Comparison of ENCODE assay signal across 1 cellular context in genomic region chr18:2402084-2402483, GRCh38.
TF ChIP-seq lines count a peak whose summit lies in the region.

No MANE protein-coding gene starts in this region.

TF ChIP-seq in IMR-90, 13 proteins besides CTCF, POLR2A, EP300 and RAD21 (continued from another document):
- TF ChIP-seq BHLHE40 (IDR thresholded peaks at IDR 0.05; ENCODE audit: low read depth, low read length) (no peak), MAFK (IDR thresholded peaks at IDR 0.05; ENCODE audit: low read depth, low read length) (no peak), SMC3 (IDR thresholded peaks at IDR 0.05; ENCODE audit: low read depth, low read length) (no peak)
TF ChIP-seq in IMR-90: peak in this region for 0.
